Comparison of ENCODE assay signal across 8 cellular contexts in genomic region chr17:59331129-59331928, GRCh38. TPM values are rescaled to one million over a fixed set of nuclear protein-coding genes. Genes with fewer than 3 reads are reported as not detected.
DNase-seq lines count a peak whose midpoint lies in the region; ATAC-seq and TF ChIP-seq lines count a peak whose summit lies in the region.

Gene YPEL2, plus strand, starts transcription at chr17:59331655. Its CDS starts 21,755 bp downstream, at chr17:59353410.

- ATAC-seq in HG02588 (IDR thresholded peaks at IDR 0.05; ENCODE audit: unreplicated experiment) (peak; percentile 95), SK-N-SH treated with all-trans-retinoic acid at 6 μM for 48 hours (peak; percentile 98)
- peak; percentile 97 to 98 for ATAC-seq in activated naive CD4-positive, alpha-beta T cell treated with anti-CD3 and anti-CD28 coated beads, Interleukin-2, amount 50 U/mL, for 72 hours

- H3K36me3 Mint-ChIP-seq in activated naive CD4-positive, alpha-beta T cell treated with anti-CD3 and anti-CD28 coated beads, Interleukin-2, amount 50 U/mL, for 72 hours = no peaks in the 10 kb centered on the region

- peak; percentile 99 for DNase-seq in GM03348 (ENCODE audit: low spot score)
- peak; percentile 89 for DNase-seq in NCI-H1105 (lab: John Stamatoyannopoulos, UW)
- DNase-seq in activated naive CD4-positive, alpha-beta T cell treated with anti-CD3 and anti-CD28 coated beads, Interleukin-2, amount 50 U/mL, for 72 hours (ENCODE audit: low spot score in 2 of 2) = peak; percentile 87 to 93
- no peak for DNase-seq in glomerular endothelial cell (ENCODE audit: extremely low read depth, low read depth, low spot score)
- peak; percentile 36 to 98 (median 93) for DNase-seq in nucleus accumbens (lab: John Stamatoyannopoulos, UW)
- peak; percentile 49 to 98 (median 95) for DNase-seq in substantia nigra (lab: John Stamatoyannopoulos, UW)

- peak within 1 kb of the TSS; percentile 66 to 83 for H3K27ac Mint-ChIP-seq in activated naive CD4-positive, alpha-beta T cell treated with anti-CD3 and anti-CD28 coated beads, Interleukin-2, amount 50 U/mL, for 72 hours

- no peaks in the 10 kb centered on the region for H3K9me3 Mint-ChIP-seq in activated naive CD4-positive, alpha-beta T cell treated with anti-CD3 and anti-CD28 coated beads, Interleukin-2, amount 50 U/mL, for 72 hours

- H3K27ac ChIP-seq in substantia nigra (ENCODE audit: low read depth, low read length, poor library complexity, severe bottlenecking) = peak within 1 kb of the TSS; percentile 95

TF ChIP-seq in SK-N-SH treated with all-trans-retinoic acid at 6 μM for 48 hours, 23 proteins besides CTCF, POLR2A, EP300 and RAD21:
- TF ChIP-seq TSHZ2 (CRISPR knock-in tag; IDR thresholded peaks at IDR 0.05) (peak; percentile 17; the same call in 1 of the 2 replicates), GLIS3 (CRISPR knock-in tag; IDR thresholded peaks at IDR 0.05) (no peak)

RNA-seq across cellular contexts. Expression of gene YPEL2, which starts in this region (rescaled TPM):
- 1 to 10 TPM; 6.6 to 7.0 TPM for total RNA-seq in activated naive CD4-positive, alpha-beta T cell treated with anti-CD3 and anti-CD28 coated beads, Interleukin-2, amount 50 U/mL, for 72 hours
- total RNA-seq in glomerular endothelial cell = 41.3 and 76.7 TPM in 2 replicates
